Comparison of ENCODE assay signal across 8 cellular contexts in the genomic region with DNA sequence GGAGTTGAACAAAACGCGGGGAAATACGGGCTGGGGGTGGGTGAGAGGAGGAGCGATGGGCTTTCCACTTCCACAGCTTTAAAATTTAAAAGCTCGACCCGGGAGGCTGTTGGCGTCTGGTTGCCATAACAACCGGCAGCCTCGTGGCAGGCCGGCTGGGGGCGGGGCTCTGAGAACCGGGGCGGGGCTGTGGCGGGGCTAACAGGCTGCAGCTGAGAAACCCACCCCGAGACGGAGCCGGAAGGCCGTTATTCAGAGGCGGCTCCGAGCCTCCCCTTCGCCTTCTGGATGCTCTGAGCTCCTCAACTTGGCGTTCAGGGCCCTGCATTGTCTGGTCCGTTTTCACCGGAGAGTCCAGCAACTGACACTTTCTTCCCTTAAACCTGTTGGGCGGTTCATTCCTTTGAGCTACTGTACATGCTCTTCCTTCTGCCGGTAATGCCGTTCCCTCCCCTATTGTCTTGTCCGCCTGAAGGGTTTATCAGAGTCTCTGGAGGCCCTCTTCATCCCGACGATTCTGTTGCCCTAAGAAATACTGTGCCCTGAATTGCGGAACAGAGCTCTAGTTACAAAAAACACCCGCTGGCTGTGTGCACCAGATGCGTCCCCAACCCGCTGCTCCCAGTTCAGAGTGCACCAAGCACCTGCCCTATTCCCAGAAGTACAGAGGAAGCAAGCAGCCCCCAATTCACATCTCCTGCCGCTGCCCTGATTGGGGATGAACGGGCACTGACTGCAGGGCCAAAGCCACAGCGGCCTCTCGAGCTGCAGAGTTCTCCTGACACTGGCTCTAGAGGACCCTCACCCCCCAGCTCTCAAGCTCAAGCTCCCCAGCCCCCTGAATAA. TPM values are rescaled to one million over a fixed set of nuclear protein-coding genes. Genes with fewer than 3 reads are reported as not detected.
DNase-seq lines count a peak whose midpoint lies in the region; ATAC-seq and TF ChIP-seq lines count a peak whose summit lies in the region.

No MANE protein-coding gene starts in this region.

- H3K79me1 ChIP-seq in IMR-90 (ENCODE audit: low read depth in 1 of 2, low read length in 2 of 2) = peaks cover 19 to 31% of the 10 kb centered on the region in 2 experiments

- TF ChIP-seq CTCF in IMR-90 (conservative IDR thresholded peaks at IDR 0.05; ENCODE audit: low read depth, low read length) (no peak), fibroblast of villous mesenchyme (IDR thresholded peaks at IDR 0.05; ENCODE audit: insufficient read depth, low read depth, low read length) (no peak), neural crest cell (conservative IDR thresholded peaks at IDR 0.05) (no peak)

- H3K27me3 Mint-ChIP-seq in neural crest cell (ENCODE audit: low read depth) = no peaks in the 10 kb centered on the region
- no peaks in the 10 kb centered on the region for H3K27me3 Mint-ChIP-seq in stimulated activated naive CD8-positive, alpha-beta T cell treated with anti-CD3 and anti-CD28 coated beads, Interleukin-15, amount 100 ng/mL, for 72 hours

- H4K20me1 ChIP-seq in IMR-90 (ENCODE audit: insufficient read depth, low read length) = peaks cover 3% of the 10 kb centered on the region; the same call in 1 of the 2 replicates

- H3K4ac ChIP-seq in IMR-90 (ENCODE audit: low read depth, low read length) = peak overlapping the region; percentile 65

- peak; percentile 59 for DNase-seq in DMS79 treated with DMSO at 0.1 percent for 48 hours (lab: John Stamatoyannopoulos, UW)
- DNase-seq in IMR-90 = peak; percentile 70
- peak; percentile 80 for DNase-seq in RKO (ENCODE audit: low spot score)
- peak; percentile 87 for DNase-seq in activated effector memory CD4-positive, alpha-beta T cell treated with Interleukin-2 at 50 U/mL for 16 hours
- DNase-seq in fibroblast of villous mesenchyme (ENCODE audit: low read depth) = peak; percentile 83
- peak; percentile 88 for DNase-seq in neural crest cell (ENCODE audit: low read depth, low spot score)
- DNase-seq in stimulated activated naive CD8-positive, alpha-beta T cell treated with anti-CD3 and anti-CD28 coated beads, Interleukin-15, amount 100 ng/mL, for 72 hours = peak; percentile 90

- no peak overlapping the region for H2BK120ac ChIP-seq in IMR-90 (ENCODE audit: low read depth, low read length)

- CTCF ChIA-PET in IMR-90 (lab: Yijun Ruan, JAX) = interaction anchor here (0.6 to 0.8 kb wide), 2 partner anchors 11 to 220 kb away, joined by 3 to 4 read pairs; no protein-coding TSS in a partner anchor

- H3K9ac ChIP-seq in IMR-90 (ENCODE audit: low read depth, low read length) = peak overlapping the region; percentile 92

- peak overlapping the region; percentile 53 for H2BK5ac ChIP-seq in IMR-90 (ENCODE audit: low read depth, low read length, poor library complexity, severe bottlenecking)

- H4K5ac ChIP-seq in IMR-90 (ENCODE audit: low read depth, low read length) = peak overlapping the region; percentile 82

- peaks cover 4% of the 10 kb centered on the region; the same call in 1 of the 2 replicates for H3K9me1 ChIP-seq in IMR-90 (ENCODE audit: insufficient read depth, low read length)

- H4K91ac ChIP-seq in IMR-90 (ENCODE audit: insufficient read depth, low read depth, low read length) = peak overlapping the region; percentile 49

- peak overlapping the region; percentile 29 for H3K23ac ChIP-seq in IMR-90 (ENCODE audit: low read depth, low read length)

- in situ Hi-C loops in IMR-90 (cut with MboI; ENCODE audit: low sequenced_read_pairs) = no loop called here

- no peaks in the 10 kb centered on the region for H3K9me3 Mint-ChIP-seq in neural crest cell
- no peaks in the 10 kb centered on the region for H3K9me3 Mint-ChIP-seq in stimulated activated naive CD8-positive, alpha-beta T cell treated with anti-CD3 and anti-CD28 coated beads, Interleukin-15, amount 100 ng/mL, for 72 hours

- no peak overlapping the region for H2BK20ac ChIP-seq in IMR-90 (ENCODE audit: low read depth, low read length)

- peak overlapping the region; percentile 90 for H3K27ac Mint-ChIP-seq in neural crest cell (ENCODE audit: unreplicated experiment)
- H3K27ac Mint-ChIP-seq in stimulated activated naive CD8-positive, alpha-beta T cell treated with anti-CD3 and anti-CD28 coated beads, Interleukin-15, amount 100 ng/mL, for 72 hours = peak overlapping the region; percentile 78 to 97

- H3K27ac ChIP-seq in IMR-90 (ENCODE audit: insufficient read depth, low read length) = peak overlapping the region; percentile 84

- peak overlapping the region; percentile 57 for H3K14ac ChIP-seq in IMR-90 (replicated peaks; ENCODE audit: low read depth, low read length)

- peak overlapping the region; percentile 98 for H2AFZ ChIP-seq in IMR-90 (replicated peaks; ENCODE audit: low read length, poor library complexity)

- H4K8ac ChIP-seq in IMR-90 (ENCODE audit: low read depth in 2 of 2, low read length in 2 of 2) = peak overlapping the region; percentile 86 to 92

- dilution Hi-C loops in IMR-90 (cut with HindIII; ENCODE audit: low sequenced_read_pairs, unreplicated experiment) = no loop called here

- peak overlapping the region; percentile 48 for H3K56ac ChIP-seq in IMR-90 (ENCODE audit: extremely low read depth, insufficient read depth, low read length)

- H2AK5ac ChIP-seq in IMR-90 (ENCODE audit: low read depth, low read length) = peak overlapping the region; percentile 41; the same call in 1 of the 2 replicates

- H3K27me3 ChIP-seq in IMR-90 (ENCODE audit: control insufficient read depth, insufficient read depth, low read length) = no peaks in the 10 kb centered on the region

- peak overlapping the region; percentile 99 for H3K4me3 Mint-ChIP-seq in neural crest cell
- peak overlapping the region; percentile 83 to 95 for H3K4me3 Mint-ChIP-seq in stimulated activated naive CD8-positive, alpha-beta T cell treated with anti-CD3 and anti-CD28 coated beads, Interleukin-15, amount 100 ng/mL, for 72 hours

- H3K36me3 Mint-ChIP-seq in neural crest cell (ENCODE audit: low read depth) = no peaks in the 10 kb centered on the region

- no peak overlapping the region; the same call in 2 of the 3 replicates for H2BK15ac ChIP-seq in IMR-90 (ENCODE audit: low read depth, low read length)

- H2AK9ac ChIP-seq in IMR-90 (replicated peaks; ENCODE audit: low read depth, low read length, poor library complexity) = peak overlapping the region; percentile 84

- POLR2A ChIA-PET in IMR-90 (lab: Charles Lee; ENCODE audit: unreplicated experiment) = interaction anchor here (0.6 kb wide), 1 partner anchor 111 kb away, joined by 3 read pairs; no protein-coding TSS in a partner anchor

- WGBS in IMR-90 (ENCODE audit: extremely low coverage in 2 of 2, insufficient read length in 1 of 2), 2 experiments = 9% methylated on average over 15 of the region's 38 CpGs; no CpG with 5 or more reads in 1 of the 2 experiments

- no peaks in the 10 kb centered on the region for H3K9me3 ChIP-seq in IMR-90 (ENCODE audit: control insufficient read depth, insufficient read depth, low read length)

- H3K4me3 ChIP-seq in IMR-90 (ENCODE audit: insufficient read depth, low read depth, low read length) (peak overlapping the region; percentile 89), fibroblast of villous mesenchyme (ENCODE audit: low read depth, low read length) (peak overlapping the region; percentile 87)

- intact Hi-C loops in IMR-90 (cut with micrococcal nuclease) = loop anchor here (2.0 kb wide), 2 partner anchors 32 to 222 kb away; a partner anchor contains a TSS

- peak; percentile 63 for ATAC-seq in GM21529 (IDR thresholded peaks at IDR 0.05; ENCODE audit: unreplicated experiment)
- peak; percentile 79 for ATAC-seq in IMR-90 (ENCODE audit: low read depth)
- peak; percentile 89 for ATAC-seq in stimulated activated naive CD8-positive, alpha-beta T cell treated with anti-CD3 and anti-CD28 coated beads, Interleukin-15, amount 100 ng/mL, for 72 hours

- H3K18ac ChIP-seq in IMR-90 (ENCODE audit: low read depth, low read length) = peak overlapping the region; percentile 74

- no peak for TF ChIP-seq RAD21 in IMR-90 (IDR thresholded peaks at IDR 0.05; ENCODE audit: low read length)

- H3K36me3 ChIP-seq in IMR-90 (ENCODE audit: control insufficient read depth, insufficient read depth, low read length) = peaks cover 4% of the 10 kb centered on the region

- TF ChIP-seq POLR2A in IMR-90 (IDR thresholded peaks at IDR 0.05; ENCODE audit: low read depth, low read length) = peak; percentile 36; the same call in 1 of the 2 replicates

- peaks cover 4% of the 10 kb centered on the region for H3K4me1 ChIP-seq in IMR-90 (ENCODE audit: control insufficient read depth, insufficient read depth, low read length)

- peaks cover 22% of the 10 kb centered on the region for H3K4me1 Mint-ChIP-seq in neural crest cell
- H3K4me1 Mint-ChIP-seq in stimulated activated naive CD8-positive, alpha-beta T cell treated with anti-CD3 and anti-CD28 coated beads, Interleukin-15, amount 100 ng/mL, for 72 hours = peaks cover 21% of the 10 kb centered on the region

- BruUV-seq in IMR-90 (replicated peaks; lab: Mats Ljungman, UMichigan) = no TSS peak

- H3K4me2 ChIP-seq in IMR-90 (ENCODE audit: low read depth, low read length) = peak overlapping the region; percentile 94

RNA-seq across cellular contexts. Expression of a gene that starts 0.6 kb away (rescaled TPM):
- total RNA-seq in IMR-90 (2012; rRNA removed) (0.54 and 0.56 TPM in 2 replicates), fibroblast of villous mesenchyme (1.3 and 1.7 TPM in 2 replicates), neural crest cell (0.68 and 0.96 TPM in 2 replicates)
- polyA plus RNA-seq in IMR-90 (2012; rRNA removed) = 1.7 TPM in 2 replicates
- polyA plus RNA-seq in IMR-90 (2012; cell fraction: cytosol; rRNA removed) = 0.68 and 1.1 TPM in 2 replicates
- polyA plus RNA-seq in IMR-90 (2012; cell fraction: nucleus; rRNA removed; ENCODE audit: low replicate concordance) = 0.99 and 1.6 TPM in 2 replicates

RNA-seq across cellular contexts. Expression of a gene that starts 0.9 kb away (rescaled TPM):
- 22.2 and 24.4 TPM in 2 replicates for total RNA-seq in IMR-90 (2012; rRNA removed)
- polyA plus RNA-seq in IMR-90 (2012; rRNA removed) = 23.7 and 25.0 TPM in 2 replicates
- polyA plus RNA-seq in IMR-90 (2012; cell fraction: cytosol; rRNA removed) = 15.1 and 18.0 TPM in 2 replicates
- 91.7 and 149 TPM in 2 replicates for polyA plus RNA-seq in IMR-90 (2012; cell fraction: nucleus; rRNA removed; ENCODE audit: low replicate concordance)
- 25.4 and 33.2 TPM in 2 replicates for total RNA-seq in fibroblast of villous mesenchyme
- 32.0 and 35.5 TPM in 2 replicates for total RNA-seq in neural crest cell

RNA-seq across cellular contexts. Expression of a gene that starts 32.0 kb away (rescaled TPM):
- total RNA-seq in IMR-90 (2012; rRNA removed) = 4.5 and 4.7 TPM in 2 replicates
- polyA plus RNA-seq in IMR-90 (2012; rRNA removed) = 5.9 and 7.3 TPM in 2 replicates
- polyA plus RNA-seq in IMR-90 (2012; cell fraction: cytosol; rRNA removed) = 2.6 and 6.0 TPM in 2 replicates
- polyA plus RNA-seq in IMR-90 (2012; cell fraction: nucleus; rRNA removed; ENCODE audit: low replicate concordance) = 25.8 and 41.4 TPM in 2 replicates
- total RNA-seq in fibroblast of villous mesenchyme = 12.5 and 12.6 TPM in 2 replicates
- total RNA-seq in neural crest cell = 17.6 and 21.1 TPM in 2 replicates

RNA-seq across cellular contexts. Expression of a gene that starts 41.6 kb away (rescaled TPM):
- total RNA-seq in IMR-90 (2012; rRNA removed) (22.9 and 28.3 TPM in 2 replicates), fibroblast of villous mesenchyme (28.5 and 31.2 TPM in 2 replicates), neural crest cell (36.8 and 37.8 TPM in 2 replicates)
- 44.3 and 63.8 TPM in 2 replicates for polyA plus RNA-seq in IMR-90 (2012; rRNA removed)
- 55.5 and 62.4 TPM in 2 replicates for polyA plus RNA-seq in IMR-90 (2012; cell fraction: cytosol; rRNA removed)
- polyA plus RNA-seq in IMR-90 (2012; cell fraction: nucleus; rRNA removed; ENCODE audit: low replicate concordance) = 25.7 and 61.5 TPM in 2 replicates

RNA-seq across cellular contexts. Expression of a gene that starts 53.2 kb away (rescaled TPM):
- total RNA-seq in IMR-90 (2012; rRNA removed) = not detected in 2 replicates
- not detected in 2 replicates for polyA plus RNA-seq in IMR-90 (2012; rRNA removed)
- not detected in 2 replicates for polyA plus RNA-seq in IMR-90 (2012; cell fraction: cytosol; rRNA removed)
- 0.10 TPM in 1 of 2 replicates, not detected in the other for polyA plus RNA-seq in IMR-90 (2012; cell fraction: nucleus; rRNA removed; ENCODE audit: low replicate concordance)
- not detected in 2 replicates for total RNA-seq in fibroblast of villous mesenchyme
- 0.65 TPM in 1 of 2 replicates, not detected in the other for total RNA-seq in neural crest cell

Comparison
In these comparisons a context has a peak if more than half of its experiments do, and no peak if none do; other contexts are left out.
1. Peak in every context shown above with its lines: DNase-seq, ATAC-seq, H3K4me3 ChIP-seq and H3K27ac ChIP-seq.